ENCODE assay signal across 10 cellular contexts in the genomic region with DNA sequence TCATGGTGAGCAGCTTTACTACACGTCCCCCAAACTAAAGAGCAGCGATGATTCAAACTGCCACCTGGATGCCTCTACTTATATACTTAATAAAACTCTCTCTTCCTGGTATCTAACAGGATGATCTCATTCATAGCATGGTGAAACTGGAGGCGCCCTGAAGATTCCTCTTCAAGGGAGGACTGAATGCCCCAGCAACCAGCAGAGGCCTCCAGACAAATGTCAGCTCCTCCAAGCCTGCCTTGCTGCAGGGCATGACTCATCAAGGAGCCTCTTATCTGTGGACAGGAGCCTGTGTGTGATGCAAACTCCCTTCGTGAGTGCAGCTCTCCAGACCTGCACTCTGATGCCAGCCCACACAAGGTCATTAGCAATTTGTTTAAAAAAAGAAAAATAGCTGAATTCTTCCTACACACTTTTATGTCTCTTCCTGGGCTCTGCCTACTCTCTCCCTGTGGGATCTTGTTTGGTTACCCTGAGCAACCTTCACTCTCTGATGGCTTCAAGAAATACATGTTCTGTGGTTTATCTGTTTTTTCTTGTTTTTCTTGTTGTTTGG. TPM values are rescaled to one million over a fixed set of nuclear protein-coding genes. Genes with fewer than 3 reads are reported as not detected.
DNase-seq lines count a peak whose midpoint lies in the region; ATAC-seq and TF ChIP-seq lines count a peak whose summit lies in the region.
"Had no signal": no experiment of that assay in that cellular context is flagged by ENCODE, and none has a peak within 500 bp of the region (broad histone marks: within the 10 kb centered on the region; RNA-seq: fewer than 3 reads in every experiment).

No MANE protein-coding gene starts in this region.

- ATAC-seq in HG03045 (IDR thresholded peaks at IDR 0.05; ENCODE audit: unreplicated experiment) (no peak), GM21447 (IDR thresholded peaks at IDR 0.05; ENCODE audit: unreplicated experiment) (no peak)

- no peaks in the 10 kb centered on the region for H3K4me1 Mint-ChIP-seq in activated naive CD4-positive, alpha-beta T cell treated with anti-CD3 and anti-CD28 coated beads, Interleukin-2, amount 10 ng/mL, durations not matched to agents 7 days and 5 days
- no peaks in the 10 kb centered on the region for H3K4me1 Mint-ChIP-seq in progenitor cell of endocrine pancreas (ENCODE audit: low read depth)

- no peak overlapping the region for H3K4me3 ChIP-seq in kidney epithelial cell (ENCODE audit: low read depth, low read length)
- H3K4me3 ChIP-seq in suprapubic skin, result no peak overlapping the region
- H3K4me3 ChIP-seq: psoas muscle had no signal

- no peaks in the 10 kb centered on the region for H3K9me3 Mint-ChIP-seq in activated naive CD4-positive, alpha-beta T cell treated with anti-CD3 and anti-CD28 coated beads, Interleukin-2, amount 10 ng/mL, durations not matched to agents 7 days and 5 days
- no peaks in the 10 kb centered on the region for H3K9me3 Mint-ChIP-seq in progenitor cell of endocrine pancreas (ENCODE audit: low read depth)
- H3K9me3 Mint-ChIP-seq: T-helper 1 cell treated with Interleukin-12 subunit alpha and Interleukin-12 subunit beta and Interleukin-4 antibody, amounts not matched to agents 30 μg/mL and 1 μg/mL, for 36 hours had no signal

- CTCF ChIA-PET in activated naive CD4-positive, alpha-beta T cell treated with anti-CD3 and anti-CD28 coated beads, Interleukin-2, amount 10 ng/mL, durations not matched to agents 7 days and 5 days (lab: Charles Lee), result interaction anchor here (0.6 to 4.2 kb wide), 4 partner anchors 29 to 108 kb away, joined by 3 to 25 read pairs (median 8); no protein-coding TSS in a partner anchor

- no peak for TF ChIP-seq POLR2A in suprapubic skin (IDR thresholded peaks at IDR 0.05)

- no peak overlapping the region for H3K4me3 Mint-ChIP-seq in activated naive CD4-positive, alpha-beta T cell treated with anti-CD3 and anti-CD28 coated beads, Interleukin-2, amount 10 ng/mL, durations not matched to agents 7 days and 5 days
- no peak overlapping the region for H3K4me3 Mint-ChIP-seq in progenitor cell of endocrine pancreas (ENCODE audit: low read depth)
- H3K4me3 Mint-ChIP-seq: T-helper 1 cell treated with Interleukin-12 subunit alpha and Interleukin-12 subunit beta and Interleukin-4 antibody, amounts not matched to agents 30 μg/mL and 1 μg/mL, for 36 hours had no signal

- H3K27me3 ChIP-seq in kidney epithelial cell (ENCODE audit: control insufficient read depth, insufficient read depth, low read length) (no peaks in the 10 kb centered on the region), suprapubic skin (peaks cover 4% of the 10 kb centered on the region)

- H3K9me3 ChIP-seq in suprapubic skin, result no peaks in the 10 kb centered on the region
- H3K9me3 ChIP-seq: psoas muscle had no signal

- H3K4me1 ChIP-seq in suprapubic skin, result peaks cover 11% of the 10 kb centered on the region
- H3K4me1 ChIP-seq: psoas muscle had no signal

- no peaks in the 10 kb centered on the region for H3K36me3 Mint-ChIP-seq in activated naive CD4-positive, alpha-beta T cell treated with anti-CD3 and anti-CD28 coated beads, Interleukin-2, amount 10 ng/mL, durations not matched to agents 7 days and 5 days
- peaks cover 14% of the 10 kb centered on the region for H3K36me3 Mint-ChIP-seq in progenitor cell of endocrine pancreas (ENCODE audit: insufficient read depth)

- H3K27ac Mint-ChIP-seq in activated naive CD4-positive, alpha-beta T cell treated with anti-CD3 and anti-CD28 coated beads, Interleukin-2, amount 10 ng/mL, durations not matched to agents 7 days and 5 days, result no peak overlapping the region
- no peak overlapping the region for H3K27ac Mint-ChIP-seq in progenitor cell of endocrine pancreas
- H3K27ac Mint-ChIP-seq: T-helper 1 cell treated with Interleukin-12 subunit alpha and Interleukin-12 subunit beta and Interleukin-4 antibody, amounts not matched to agents 30 μg/mL and 1 μg/mL, for 36 hours had no signal

- H3K27ac ChIP-seq in suprapubic skin, result peak overlapping the region; percentile 54
- H3K27ac ChIP-seq: psoas muscle had no signal

- peaks cover 14% of the 10 kb centered on the region for H3K27me3 Mint-ChIP-seq in activated naive CD4-positive, alpha-beta T cell treated with anti-CD3 and anti-CD28 coated beads, Interleukin-2, amount 10 ng/mL, durations not matched to agents 7 days and 5 days
- no peaks in the 10 kb centered on the region for H3K27me3 Mint-ChIP-seq in progenitor cell of endocrine pancreas

- TF ChIP-seq CTCF in kidney epithelial cell (IDR thresholded peaks at IDR 0.05; ENCODE audit: insufficient read depth, low read length, poor library complexity, severe bottlenecking) (no peak), suprapubic skin (IDR thresholded peaks at IDR 0.05) (no peak), progenitor cell of endocrine pancreas (IDR thresholded peaks at IDR 0.05; ENCODE audit: unreplicated experiment) (no peak)

- peak; percentile 28 for DNase-seq in GM04504 (ENCODE audit: low read depth)
- peak; percentile 70 to 84 for DNase-seq in NOMO-1 (lab: John Stamatoyannopoulos, UW; ENCODE audit: unreplicated experiment in 2 of 2)
- DNase-seq in activated naive CD4-positive, alpha-beta T cell treated with anti-CD3 and anti-CD28 coated beads, Interleukin-2, amount 10 ng/mL, durations not matched to agents 7 days and 5 days, result peak; percentile 38
- DNase-seq in kidney epithelial cell (ENCODE audit: low read depth), result peak; percentile 96
- DNase-seq in suprapubic skin (ENCODE audit: low spot score in 2 of 2), result no peak
- no peak for DNase-seq in progenitor cell of endocrine pancreas (ENCODE audit: low spot score, unreplicated experiment)

- 37% methylated on average over 4 of the region's 4 CpGs for WGBS in suprapubic skin

- TF ChIP-seq EP300 in suprapubic skin (IDR thresholded peaks at IDR 0.05), result no peak

- H3K36me3 ChIP-seq in kidney epithelial cell (ENCODE audit: control insufficient read depth, insufficient read depth, low read length) (no peaks in the 10 kb centered on the region), suprapubic skin (no peaks in the 10 kb centered on the region)

RNA-seq across cellular contexts. Expression of gene LONRF2, which starts 30.2 kb away (rescaled TPM):
- 3.3 and 4.1 TPM in 2 replicates for total RNA-seq in kidney epithelial cell
- total RNA-seq in suprapubic skin, result 1 to 10 TPM; 1.3 to 2.5 (median 2.0) TPM
- 8.4 and 9.2 TPM in 2 replicates for total RNA-seq in progenitor cell of endocrine pancreas

Comparison
In these comparisons a context has a peak if more than half of its experiments do, and no peak if none do; other contexts are left out.
1. DNase-seq: peak in GM04504 (single experiment), NOMO-1 (2 of 2), activated naive CD4-positive, alpha-beta T cell treated with anti-CD3 and anti-CD28 coated beads, Interleukin-2, amount 10 ng/mL, durations not matched to agents 7 days and 5 days (single experiment) and kidney epithelial cell (single experiment); none in suprapubic skin (0 of 2) and progenitor cell of endocrine pancreas (single experiment).